In genomic region chr17:82862758-82863645, GRCh38 we compare ENCODE assay signal across 9 cellular contexts. TPM values are rescaled to one million over a fixed set of nuclear protein-coding genes. Genes with fewer than 3 reads are reported as not detected.
DNase-seq lines count a peak whose midpoint lies in the region; ATAC-seq and TF ChIP-seq lines count a peak whose summit lies in the region.
"Had no signal": no experiment of that assay in that cellular context is flagged by ENCODE, and none has a peak within 500 bp of the region (broad histone marks: within the 10 kb centered on the region; RNA-seq: fewer than 3 reads in every experiment).

No MANE protein-coding gene starts in this region.

- no peak for TF ChIP-seq RAD21 in neural cell (conservative IDR thresholded peaks at IDR 0.05)

- TF ChIP-seq CTCF in DOHH2 (IDR thresholded peaks at IDR 0.05; ENCODE audit: low read depth, low read length, poor library complexity, severe bottlenecking) (no peak), Loucy (conservative IDR thresholded peaks at IDR 0.05; ENCODE audit: low read length) (no peak), neural cell (IDR thresholded peaks at IDR 0.05; ENCODE audit: poor library complexity, severe bottlenecking) (no peak)

- H3K4me3 ChIP-seq in DOHH2 (ENCODE audit: low read length): peak overlapping the region; percentile 48
- H3K4me3 ChIP-seq in Loucy (ENCODE audit: low read length, poor library complexity, severe bottlenecking): peak overlapping the region; percentile 75
- no peak overlapping the region for H3K4me3 ChIP-seq in neural cell (ENCODE audit: low read length)
- no peak overlapping the region for H3K4me3 ChIP-seq in GM23248
- H3K4me3 ChIP-seq: pancreas had no signal

- H3K36me3 ChIP-seq in DOHH2 (ENCODE audit: control insufficient read depth, low read length): 0 out of 2 replicates have a peak, but pooled peaks cover 5% of the 10 kb centered on the region
- peaks cover 6% of the 10 kb centered on the region; the same call in 1 of the 2 replicates for H3K36me3 ChIP-seq in Loucy (ENCODE audit: insufficient read depth, low read length)
- H3K36me3 ChIP-seq in neural cell (ENCODE audit: insufficient read depth, low read length): no peaks in the 10 kb centered on the region
- H3K36me3 ChIP-seq in GM23248 (ENCODE audit: low read depth): no peaks in the 10 kb centered on the region
- H3K36me3 ChIP-seq: pancreas had no signal

- H3K79me2 ChIP-seq in DOHH2 (ENCODE audit: control insufficient read depth, low read length) (peaks cover 49% of the 10 kb centered on the region), Loucy (ENCODE audit: insufficient read depth, low read length) (peaks cover 82% of the 10 kb centered on the region), neural cell (replicated peaks; ENCODE audit: insufficient read depth, low read length) (no peaks in the 10 kb centered on the region), GM23248 (ENCODE audit: insufficient read depth) (no peaks in the 10 kb centered on the region)

- H3K27me3 ChIP-seq in DOHH2 (ENCODE audit: control insufficient read depth, low read length) (no peaks in the 10 kb centered on the region), Loucy (ENCODE audit: insufficient read depth, low read length, poor library complexity, severe bottlenecking) (no peaks in the 10 kb centered on the region), neural cell (ENCODE audit: insufficient read depth, low read depth, low read length) (no peaks in the 10 kb centered on the region), GM23248 (replicated peaks; ENCODE audit: insufficient read depth) (no peaks in the 10 kb centered on the region)
- H3K27me3 ChIP-seq: pancreas had no signal

- H3K36me3 Mint-ChIP-seq in central memory CD8-positive, alpha-beta T cell (ENCODE audit: insufficient read depth): peaks cover 10% of the 10 kb centered on the region

- peaks cover 78% of the 10 kb centered on the region for H3K4me1 ChIP-seq in DOHH2 (ENCODE audit: control insufficient read depth, low read length)
- H3K4me1 ChIP-seq in Loucy (ENCODE audit: insufficient read depth, low read length, poor library complexity, severe bottlenecking): peaks cover 92% of the 10 kb centered on the region
- H3K4me1 ChIP-seq in GM23248 (ENCODE audit: insufficient read depth): peaks cover 22% of the 10 kb centered on the region

- WGBS in GM23248 (ENCODE audit: low coverage in 1 of 2, low lambda C conversion rate in 2 of 2, missing lambda C conversion rate in 2 of 2), 2 experiments: 97 to 98% methylated on average over 29 to 31 of the region's 31 CpGs

- no peaks in the 10 kb centered on the region for H3K9me3 Mint-ChIP-seq in central memory CD8-positive, alpha-beta T cell

- peaks cover 59% of the 10 kb centered on the region for H3K4me1 Mint-ChIP-seq in central memory CD8-positive, alpha-beta T cell

- H4K20me1 ChIP-seq in DOHH2 (ENCODE audit: control insufficient read depth, insufficient read depth, low read depth, low read length): peaks cover 19% of the 10 kb centered on the region
- H4K20me1 ChIP-seq in Loucy (ENCODE audit: insufficient read depth, low read length, poor library complexity, severe bottlenecking): peaks cover 32% of the 10 kb centered on the region
- H4K20me1 ChIP-seq in neural cell (ENCODE audit: insufficient read depth): no peaks in the 10 kb centered on the region
- H4K20me1 ChIP-seq in GM23248 (ENCODE audit: insufficient read depth): no peaks in the 10 kb centered on the region

- no peak overlapping the region for H2AFZ ChIP-seq in Loucy (ENCODE audit: low read length)
- no peak overlapping the region for H2AFZ ChIP-seq in neural cell (ENCODE audit: low read depth, low read length)
- H2AFZ ChIP-seq in GM23248: no peak overlapping the region

- peak overlapping the region; percentile 37 for H3K27ac ChIP-seq in DOHH2 (ENCODE audit: low read depth, low read length)
- peak overlapping the region; percentile 48 for H3K27ac ChIP-seq in neural cell (ENCODE audit: low read length)
- H3K27ac ChIP-seq in GM23248: no peak overlapping the region
- H3K27ac ChIP-seq: pancreas had no signal

- no peaks in the 10 kb centered on the region for H3K27me3 Mint-ChIP-seq in central memory CD8-positive, alpha-beta T cell

- H3F3A ChIP-seq in DOHH2 (ENCODE audit: control insufficient read depth, insufficient read depth) (0 out of 2 replicates have a peak, but pooled peaks cover 7% of the 10 kb centered on the region), Loucy (ENCODE audit: low read depth) (peaks cover 17% of the 10 kb centered on the region), neural cell (ENCODE audit: insufficient read depth, low read length, poor library complexity, severe bottlenecking) (peaks cover 6% of the 10 kb centered on the region), GM23248 (ENCODE audit: insufficient read depth) (0 out of 2 replicates have a peak, but pooled peaks cover 4% of the 10 kb centered on the region)

- no peak for DNase-seq in central memory CD8-positive, alpha-beta T cell (ENCODE audit: low spot score in 2 of 2)
- DNase-seq in GM23248 (no peak), NAMALWA (ENCODE audit: low spot score) (no peak), OCI-M2 (lab: John Stamatoyannopoulos, UW; ENCODE audit: unreplicated experiment) (no peak)

- in situ Hi-C loops in GM23248 (cut with MboI): no loop called here

- H3K4me2 ChIP-seq in DOHH2 (ENCODE audit: low read length) (peak overlapping the region; percentile 57), Loucy (ENCODE audit: low read depth, low read length, poor library complexity, severe bottlenecking) (peak overlapping the region; percentile 81), neural cell (ENCODE audit: low read length) (no peak overlapping the region), GM23248 (ENCODE audit: unreplicated experiment) (no peak overlapping the region)

- H3K9me2 ChIP-seq in DOHH2 (replicated peaks; ENCODE audit: control insufficient read depth, low read length) (no peaks in the 10 kb centered on the region), Loucy (replicated peaks; ENCODE audit: low read depth, low read length) (no peaks in the 10 kb centered on the region), neural cell (ENCODE audit: insufficient read depth, low read length) (no peaks in the 10 kb centered on the region), GM23248 (ENCODE audit: insufficient read depth) (no peaks in the 10 kb centered on the region)

- peak overlapping the region; percentile 98 for H3K27ac Mint-ChIP-seq in central memory CD8-positive, alpha-beta T cell (ENCODE audit: low read depth)

- ATAC-seq in central memory CD8-positive, alpha-beta T cell (replicated peaks; ENCODE audit: extremely low read depth, poor library complexity, severe bottlenecking): no peak
- ATAC-seq in HG02642 (IDR thresholded peaks at IDR 0.05; ENCODE audit: poor library complexity, unreplicated experiment): no peak

- peak overlapping the region; percentile 64 for H3K9ac ChIP-seq in Loucy (ENCODE audit: low read depth, low read length, poor library complexity, severe bottlenecking)
- H3K9ac ChIP-seq in neural cell (ENCODE audit: low read length): peak overlapping the region; percentile 11
- no peak overlapping the region for H3K9ac ChIP-seq in GM23248

- no peak for TF ChIP-seq EP300 in neural cell (conservative IDR thresholded peaks at IDR 0.05; ENCODE audit: poor library complexity, severe bottlenecking)

- peak overlapping the region; percentile 83 for H3K4me3 Mint-ChIP-seq in central memory CD8-positive, alpha-beta T cell

- H3K9me3 ChIP-seq in DOHH2 (ENCODE audit: control insufficient read depth, insufficient read depth, low read length) (no peaks in the 10 kb centered on the region), Loucy (ENCODE audit: insufficient read depth, low read depth, low read length) (no peaks in the 10 kb centered on the region), neural cell (ENCODE audit: low read length) (no peaks in the 10 kb centered on the region), GM23248 (ENCODE audit: low read depth) (no peaks in the 10 kb centered on the region)
- H3K9me3 ChIP-seq: pancreas had no signal

TF ChIP-seq in neural cell, 6 proteins besides CTCF, POLR2A, EP300 and RAD21:
- TF ChIP-seq SMC3 (conservative IDR thresholded peaks at IDR 0.05; ENCODE audit: poor library complexity) (no peak), MXI1 (conservative IDR thresholded peaks at IDR 0.05; ENCODE audit: poor library complexity, severe bottlenecking) (no peak), REST (IDR thresholded peaks at IDR 0.05; ENCODE audit: borderline replicate concordance) (no peak), POLR2AphosphoS5 (IDR thresholded peaks at IDR 0.05) (no peak), EZH2 (IDR thresholded peaks at IDR 0.05; ENCODE audit: borderline replicate concordance, insufficient read depth, low read length, poor library complexity, severe bottlenecking) (no peak), TAF1 (IDR thresholded peaks at IDR 0.05; ENCODE audit: low read depth) (no peak)
TF ChIP-seq in neural cell: peak in this region for 0.

RNA-seq across cellular contexts. Expression of gene ZNF750, which starts 23.2 kb away (rescaled TPM):
- polyA plus RNA-seq in neural cell (not detected in 2 replicates), GM23248 (2016; fragmentation: Nextera tagmentation; extraction: Ambion mirVana) (0.11 TPM in 1 of 2 replicates, not detected in the other)
- not detected in 2 replicates for polyA minus RNA-seq in neural cell
- not detected in 2 replicates for total RNA-seq in GM23248 (2014; rRNA removed; shearing (Covaris generic))
- total RNA-seq: pancreas had no signal

Comparison
In these comparisons a context has a peak if more than half of its experiments do, and no peak if none do; other contexts are left out.
1. H3K4me2 ChIP-seq: peak in DOHH2 (single experiment) and Loucy (single experiment); none in neural cell (single experiment) and GM23248 (single experiment).
2. H3K4me3 ChIP-seq: peak in DOHH2 (single experiment) and Loucy (single experiment); none in neural cell (single experiment) and GM23248 (single experiment).